In the genomic region with DNA sequence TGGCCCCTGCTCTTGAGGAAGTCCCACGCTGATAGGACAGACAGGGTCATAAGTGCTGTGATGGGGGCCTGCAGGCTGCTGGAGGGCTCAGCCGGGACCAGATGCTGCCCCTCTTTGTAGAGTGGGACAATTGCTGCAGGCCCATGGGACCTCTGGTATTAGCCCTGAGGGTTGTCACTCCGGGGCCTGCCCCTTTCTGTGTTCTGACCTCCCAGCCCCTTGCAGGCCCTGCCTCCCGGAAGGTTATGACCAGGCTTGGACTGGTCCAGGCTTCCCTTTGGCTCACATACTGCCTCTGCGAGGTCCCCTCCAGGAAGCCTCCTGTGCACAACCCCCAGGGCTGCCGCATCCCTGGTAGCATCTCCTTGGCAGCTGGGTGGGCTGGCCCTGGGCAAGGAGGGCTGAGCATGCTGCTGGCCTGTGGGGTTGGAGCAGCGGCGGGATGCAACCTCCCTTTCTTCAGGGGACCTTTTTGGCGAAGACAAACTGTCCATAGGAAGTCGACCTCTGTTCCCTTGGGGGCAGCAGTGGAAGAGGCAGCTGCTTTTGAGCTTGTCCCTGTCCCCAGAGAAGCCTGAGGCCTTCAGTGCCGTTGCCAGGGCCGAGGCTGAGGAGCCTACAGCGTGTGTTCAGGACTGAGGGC, we compare ENCODE assay signal across 9 cellular contexts. TPM values are rescaled to one million over a fixed set of nuclear protein-coding genes. Genes with fewer than 3 reads are reported as not detected.
A peak's percentile ranks its signal among the peaks of the same experiment; 100 is the strongest.
DNase-seq lines count a peak whose midpoint lies in the region; ATAC-seq and TF ChIP-seq lines count a peak whose summit lies in the region.
"Had no signal": no experiment of that assay in that cellular context is flagged by ENCODE, and none has a peak within 500 bp of the region (broad histone marks: within the 10 kb centered on the region; RNA-seq: fewer than 3 reads in every experiment).

No MANE protein-coding gene starts in this region.

- no peak for TF ChIP-seq POLR2A in Peyer's patch (IDR thresholded peaks at IDR 0.05)

- no peak for DNase-seq in T-helper 1 cell
- peak in 2 of 3 donors; percentile 61 to 64 for DNase-seq in Peyer's patch
- DNase-seq in left cardiac atrium, result no peak
- peak in 5 of 49 donors; percentile 11 to 23 (median 21) for DNase-seq in substantia nigra (lab: John Stamatoyannopoulos, UW)
- DNase-seq in NCI-H748 (lab: John Stamatoyannopoulos, UW; ENCODE audit: unreplicated experiment), result no peak

- H3K9me3 Mint-ChIP-seq in T-helper 1 cell treated with Interleukin-12 subunit alpha and Interleukin-12 subunit beta and Interleukin-4 antibody, amounts not matched to agents 30 μg/mL and 1 μg/mL, for 36 hours, result no peaks in the 10 kb centered on the region
- H3K9me3 Mint-ChIP-seq: activated naive CD4-positive, alpha-beta T cell treated with anti-CD3 and anti-CD28 coated beads, Interleukin-2, amount 50 U/mL, for 24 hours had no signal

- peak overlapping the region; percentile 41 to 55 (median 51) for H3K4me3 ChIP-seq in Peyer's patch

- H3K36me3 ChIP-seq in Peyer's patch, result no peaks in the 10 kb centered on the region

- peaks cover under 1% of the 10 kb centered on the region for H3K36me3 Mint-ChIP-seq in T-helper 1 cell treated with Interleukin-12 subunit alpha and Interleukin-12 subunit beta and Interleukin-4 antibody, amounts not matched to agents 30 μg/mL and 1 μg/mL, for 36 hours (ENCODE audit: low read depth)
- H3K36me3 Mint-ChIP-seq: activated naive CD4-positive, alpha-beta T cell treated with anti-CD3 and anti-CD28 coated beads, Interleukin-2, amount 50 U/mL, for 24 hours had no signal

- peak; percentile 10 to 13 for ATAC-seq in left cardiac atrium
- ATAC-seq in HG03159 (IDR thresholded peaks at IDR 0.05; ENCODE audit: unreplicated experiment), result no peak
- no peak for ATAC-seq in GM19452 (IDR thresholded peaks at IDR 0.05; ENCODE audit: unreplicated experiment)

- H3K4me3 Mint-ChIP-seq in T-helper 1 cell treated with Interleukin-12 subunit alpha and Interleukin-12 subunit beta and Interleukin-4 antibody, amounts not matched to agents 30 μg/mL and 1 μg/mL, for 36 hours, result no peak overlapping the region
- H3K4me3 Mint-ChIP-seq: activated naive CD4-positive, alpha-beta T cell treated with anti-CD3 and anti-CD28 coated beads, Interleukin-2, amount 50 U/mL, for 24 hours had no signal

- H3K9me3 ChIP-seq in Peyer's patch, result no peaks in the 10 kb centered on the region

- H3K4me1 Mint-ChIP-seq in T-helper 1 cell treated with Interleukin-12 subunit alpha and Interleukin-12 subunit beta and Interleukin-4 antibody, amounts not matched to agents 30 μg/mL and 1 μg/mL, for 36 hours (ENCODE audit: low read depth), result peaks cover 12% of the 10 kb centered on the region

- H3K27ac ChIP-seq in Peyer's patch (peak overlapping the region; percentile 71 to 91 (median 82)), substantia nigra (ENCODE audit: low read depth, low read length, poor library complexity, severe bottlenecking) (peak overlapping the region; percentile 64)

- no peaks in the 10 kb centered on the region for H3K27me3 Mint-ChIP-seq in T-helper 1 cell treated with Interleukin-12 subunit alpha and Interleukin-12 subunit beta and Interleukin-4 antibody, amounts not matched to agents 30 μg/mL and 1 μg/mL, for 36 hours (ENCODE audit: low read depth)
- H3K27me3 Mint-ChIP-seq: activated naive CD4-positive, alpha-beta T cell treated with anti-CD3 and anti-CD28 coated beads, Interleukin-2, amount 50 U/mL, for 24 hours had no signal

- intact Hi-C loops in left cardiac atrium (cut with DNase I), result no loop called here

- peak overlapping the region; percentile 63 for H3K27ac Mint-ChIP-seq in T-helper 1 cell treated with Interleukin-12 subunit alpha and Interleukin-12 subunit beta and Interleukin-4 antibody, amounts not matched to agents 30 μg/mL and 1 μg/mL, for 36 hours

- TF ChIP-seq CTCF in Peyer's patch (IDR thresholded peaks at IDR 0.05), result no peak

- H3K4me1 ChIP-seq in Peyer's patch, result peaks cover 0 to 31% (median 13%) of the 10 kb centered on the region in 4 donors

- no peaks in the 10 kb centered on the region for H3K27me3 ChIP-seq in Peyer's patch

RNA-seq across cellular contexts. Expression of a gene that starts 8.8 kb away (rescaled TPM):
- total RNA-seq in Peyer's patch, result 10 to 100 TPM in 2 of 4 donors, 1 to 10 TPM in 2; 3.7 to 38.0 (median 11.7) TPM
- total RNA-seq in left cardiac atrium, result 10 to 100 TPM; 11.4 to 11.6 TPM

Comparison
In these comparisons a context has a peak if more than half of its experiments do, and no peak if none do; other contexts are left out.
1. DNase-seq: peak in Peyer's patch (2 of 3); none in T-helper 1 cell (0 of 5), left cardiac atrium (single experiment) and NCI-H748 (single experiment).
2. ATAC-seq: peak in left cardiac atrium (2 of 2); none in HG03159 (single experiment) and GM19452 (single experiment).